28 cellular contexts compared by ENCODE assay signal in genomic region chrX:11864171-11864570, GRCh38.
DNase-seq lines count a peak whose midpoint lies in the region; ATAC-seq and TF ChIP-seq lines count a peak whose summit lies in the region.
"Had no signal": no experiment of that assay in that cellular context is flagged by ENCODE, and none has a peak within 500 bp of the region (broad histone marks: within the 10 kb centered on the region; RNA-seq: fewer than 3 reads in every experiment).

No MANE protein-coding gene starts in this region.

- DNase-seq in M059J (ENCODE audit: low read depth) (peak; percentile 11), myocyte (ENCODE audit: low read depth) (peak; percentile 53), NCI-H187 treated with DMSO at 0.1 percent for 48 hours (lab: John Stamatoyannopoulos, UW) (no peak), HFFc6 (no peak), SKM-1 treated with dmso at 0.1 percent for 144 hours (lab: John Stamatoyannopoulos, UW; ENCODE audit: unreplicated experiment) (no peak)
- DNase-seq in activated CD8-positive, alpha-beta T cell treated with anti-CD3 and anti-CD28 coated beads, Interleukin-2, amount 10 ng/mL, durations not matched to agents 7 days and 5 days: peak; percentile 24
- DNase-seq: Caco-2; CD8-positive, alpha-beta T cell; DMS 273 treated with DMSO at 0.1 percent for 48 hours; DMS79; EL; GDM1; GM23248; H7; Kasumi-1; MV-4-11; NCI-H1105; NCI-H1436 treated with DMSO at 0.1 percent for 48 hours; NCI-H1930; NCI-H2107; NCI-H510A; NCI-H69; SJCRH30; T-cell had no signal

- peaks cover 5% of the 10 kb centered on the region for H3K27me3 Mint-ChIP-seq in activated CD8-positive, alpha-beta T cell treated with anti-CD3 and anti-CD28 coated beads, Interleukin-2, amount 10 ng/mL, durations not matched to agents 7 days and 5 days (ENCODE audit: low read depth)
- H3K27me3 Mint-ChIP-seq in HFFc6 (ENCODE audit: insufficient read depth): no peaks in the 10 kb centered on the region
- H3K27me3 Mint-ChIP-seq: B cell had no signal

- CTCF ChIA-PET in activated CD8-positive, alpha-beta T cell treated with anti-CD3 and anti-CD28 coated beads, Interleukin-2, amount 10 ng/mL, durations not matched to agents 7 days and 5 days (lab: Charles Lee): no interaction called here

- TF ChIP-seq CTCF in HFFc6 (IDR thresholded peaks at IDR 0.05): no peak

- H3K27ac Mint-ChIP-seq in activated CD8-positive, alpha-beta T cell treated with anti-CD3 and anti-CD28 coated beads, Interleukin-2, amount 10 ng/mL, durations not matched to agents 7 days and 5 days: no peak overlapping the region
- no peak overlapping the region for H3K27ac Mint-ChIP-seq in HFFc6
- H3K27ac Mint-ChIP-seq: B cell; CD8-positive, alpha-beta T cell; T-cell had no signal

- ATAC-seq in GM18907 (IDR thresholded peaks at IDR 0.05; ENCODE audit: unreplicated experiment): peak; percentile 54
- no peak for ATAC-seq in activated CD8-positive, alpha-beta T cell treated with anti-CD3 and anti-CD28 coated beads, Interleukin-2, amount 10 ng/mL, durations not matched to agents 7 days and 5 days
- ATAC-seq: CD8-positive, alpha-beta T cell; K562; Right ventricle myocardium inferior; T-cell had no signal

- POLR2A ChIA-PET in activated CD8-positive, alpha-beta T cell treated with anti-CD3 and anti-CD28 coated beads, Interleukin-2, amount 10 ng/mL, durations not matched to agents 7 days and 5 days (lab: Charles Lee): no interaction called here

- peaks cover 7% of the 10 kb centered on the region for H3K4me1 Mint-ChIP-seq in activated CD8-positive, alpha-beta T cell treated with anti-CD3 and anti-CD28 coated beads, Interleukin-2, amount 10 ng/mL, durations not matched to agents 7 days and 5 days (ENCODE audit: low read depth)
- no peaks in the 10 kb centered on the region for H3K4me1 Mint-ChIP-seq in HFFc6 (ENCODE audit: low read depth)
- H3K4me1 Mint-ChIP-seq: B cell, T-cell had no signal

- no peak overlapping the region for H3K4me3 Mint-ChIP-seq in activated CD8-positive, alpha-beta T cell treated with anti-CD3 and anti-CD28 coated beads, Interleukin-2, amount 10 ng/mL, durations not matched to agents 7 days and 5 days
- H3K4me3 Mint-ChIP-seq in HFFc6: no peak overlapping the region
- H3K4me3 Mint-ChIP-seq: B cell; CD8-positive, alpha-beta T cell; T-cell had no signal

- H3K9me3 Mint-ChIP-seq in activated CD8-positive, alpha-beta T cell treated with anti-CD3 and anti-CD28 coated beads, Interleukin-2, amount 10 ng/mL, durations not matched to agents 7 days and 5 days (ENCODE audit: insufficient read depth): no peaks in the 10 kb centered on the region
- no peaks in the 10 kb centered on the region for H3K9me3 Mint-ChIP-seq in HFFc6
- H3K9me3 Mint-ChIP-seq: CD8-positive, alpha-beta T cell; T-cell had no signal

- H3K36me3 Mint-ChIP-seq in activated CD8-positive, alpha-beta T cell treated with anti-CD3 and anti-CD28 coated beads, Interleukin-2, amount 10 ng/mL, durations not matched to agents 7 days and 5 days (ENCODE audit: low read depth): no peaks in the 10 kb centered on the region
- no peaks in the 10 kb centered on the region for H3K36me3 Mint-ChIP-seq in HFFc6 (ENCODE audit: low read depth)
- H3K36me3 Mint-ChIP-seq: CD8-positive, alpha-beta T cell; T-cell had no signal

Comparison
In these comparisons a context has a peak if more than half of its experiments do, and no peak if none do; other contexts are left out.
1. DNase-seq: peak in M059J (single experiment), activated CD8-positive, alpha-beta T cell treated with anti-CD3 and anti-CD28 coated beads, Interleukin-2, amount 10 ng/mL, durations not matched to agents 7 days and 5 days (single experiment) and myocyte (single experiment); none in NCI-H187 treated with DMSO at 0.1 percent for 48 hours (single experiment), HFFc6 (single experiment) and SKM-1 treated with dmso at 0.1 percent for 144 hours (single experiment).